In genomic region chr19:47509170-47509847, GRCh38 we compare ENCODE assay signal across 15 cellular contexts. TPM values are rescaled to one million over a fixed set of nuclear protein-coding genes. Genes with fewer than 3 reads are reported as not detected.
A peak's percentile ranks its signal among the peaks of the same experiment; 100 is the strongest.
DNase-seq lines count a peak whose midpoint lies in the region; ATAC-seq, FAIRE-seq and TF ChIP-seq lines count a peak whose summit lies in the region.
"Had no signal": no experiment of that assay in that cellular context is flagged by ENCODE, and none has a peak within 500 bp of the region (broad histone marks: within the 10 kb centered on the region; RNA-seq: fewer than 3 reads in every experiment).

No MANE protein-coding gene starts in this region.

- peaks cover 3% of the 10 kb centered on the region for H4K20me1 ChIP-seq in keratinocyte (ENCODE audit: control insufficient read depth, extremely low read depth, insufficient read depth, low read length)

- intact Hi-C loops in ascending aorta (cut with DNase I): no loop called here

- no peak for DNase-seq in LNCaP clone FGC (ENCODE audit: low read depth)
- no peak for DNase-seq in ascending aorta (ENCODE audit: low spot score in 2 of 2)
- no peak for DNase-seq in keratinocyte (ENCODE audit: low read depth, low spot score)
- DNase-seq in stimulated activated effector memory CD8-positive, alpha-beta T cell treated with anti-CD3 and anti-CD28 coated beads, Interleukin-12 subunit alpha, Interleukin-12 subunit beta, amount 100 ng/mL, for 72 hours (ENCODE audit: low spot score in 2 of 2): no peak
- no peak for DNase-seq in stimulated activated naive CD8-positive, alpha-beta T cell treated with anti-CD3 and anti-CD28 coated beads, Interleukin-15, Interleukin-2, amounts not matched to agents 100 U/mL and 50 U/mL, for 24 hours
- DNase-seq: activated CD4-positive, alpha-beta T cell treated with anti-CD3 and anti-CD28 coated beads, Interleukin-2, amount 10 ng/mL, durations not matched to agents 24 days and 14 days; KG1; lower lobe of right lung; NCI-H69; T-helper 2 cell had no signal

- H3K27ac Mint-ChIP-seq in stimulated activated effector memory CD8-positive, alpha-beta T cell treated with anti-CD3 and anti-CD28 coated beads, Interleukin-12 subunit alpha, Interleukin-12 subunit beta, amount 100 ng/mL, for 72 hours: peak overlapping the region; percentile 99
- H3K27ac Mint-ChIP-seq: activated CD4-positive, alpha-beta T cell treated with anti-CD3 and anti-CD28 coated beads, Interleukin-2, amount 10 ng/mL, durations not matched to agents 24 days and 14 days had no signal

- H3K36me3 ChIP-seq in ascending aorta: peaks cover 0 to 3% of the 10 kb centered on the region in 2 donors
- H3K36me3 ChIP-seq in keratinocyte (ENCODE audit: control insufficient read depth in 2 of 2, extremely low read depth in 1 of 2, insufficient read depth in 2 of 2, low read length in 2 of 2): peaks cover 3 to 8% of the 10 kb centered on the region in 2 experiments

- H3K27ac ChIP-seq in ascending aorta (peak overlapping the region; percentile 47 to 52), keratinocyte (ENCODE audit: control insufficient read depth, insufficient read depth, low read length) (peak overlapping the region; percentile 43)
- H3K27ac ChIP-seq: lower lobe of right lung had no signal

- no peak for FAIRE-seq in keratinocyte (lab: Jason Lieb, UNC)
- FAIRE-seq: GM18507, H1, RCC 7860 had no signal

- H3K4me3 Mint-ChIP-seq in stimulated activated effector memory CD8-positive, alpha-beta T cell treated with anti-CD3 and anti-CD28 coated beads, Interleukin-12 subunit alpha, Interleukin-12 subunit beta, amount 100 ng/mL, for 72 hours: no peak overlapping the region
- H3K4me3 Mint-ChIP-seq: activated CD4-positive, alpha-beta T cell treated with anti-CD3 and anti-CD28 coated beads, Interleukin-2, amount 10 ng/mL, durations not matched to agents 24 days and 14 days had no signal

- H3K4me1 ChIP-seq in ascending aorta: peaks cover 26 to 62% of the 10 kb centered on the region in 2 donors
- H3K4me1 ChIP-seq in keratinocyte (ENCODE audit: control insufficient read depth, extremely low read depth, insufficient read depth, low read length): peaks cover 49% of the 10 kb centered on the region

- no peaks in the 10 kb centered on the region for H3K9me3 ChIP-seq in ascending aorta
- H3K9me3 ChIP-seq in keratinocyte (ENCODE audit: control insufficient read depth, low read depth, low read length): no peaks in the 10 kb centered on the region
- H3K9me3 ChIP-seq: lower lobe of right lung had no signal

- peaks cover 61% of the 10 kb centered on the region for H3K4me1 Mint-ChIP-seq in stimulated activated effector memory CD8-positive, alpha-beta T cell treated with anti-CD3 and anti-CD28 coated beads, Interleukin-12 subunit alpha, Interleukin-12 subunit beta, amount 100 ng/mL, for 72 hours

- ATAC-seq in stimulated activated effector memory CD8-positive, alpha-beta T cell treated with anti-CD3 and anti-CD28 coated beads, Interleukin-12 subunit alpha, Interleukin-12 subunit beta, amount 100 ng/mL, for 72 hours: no peak
- no peak for ATAC-seq in stimulated activated naive CD8-positive, alpha-beta T cell treated with anti-CD3 and anti-CD28 coated beads, Interleukin-15, Interleukin-2, amounts not matched to agents 100 U/mL and 50 U/mL, for 24 hours
- no peak for ATAC-seq in HG02571 (IDR thresholded peaks at IDR 0.05; ENCODE audit: unreplicated experiment)
- ATAC-seq in HG03565 (IDR thresholded peaks at IDR 0.05; ENCODE audit: unreplicated experiment): no peak
- ATAC-seq: lower lobe of right lung had no signal

- H2AFZ ChIP-seq in keratinocyte (ENCODE audit: control insufficient read depth, low read length): no peak overlapping the region

- peaks cover 2% of the 10 kb centered on the region for H3K9me1 ChIP-seq in keratinocyte (ENCODE audit: control insufficient read depth, extremely low read depth, insufficient read depth, low read length)

- H3K27me3 ChIP-seq in ascending aorta (no peaks in the 10 kb centered on the region), keratinocyte (ENCODE audit: control insufficient read depth, extremely low read depth, insufficient read depth, low read length) (no peaks in the 10 kb centered on the region)

- H3K79me2 ChIP-seq in keratinocyte (ENCODE audit: control insufficient read depth, insufficient read depth, low read length): peaks cover 84% of the 10 kb centered on the region

- peak overlapping the region; percentile 50 for H3K4me2 ChIP-seq in keratinocyte (ENCODE audit: control insufficient read depth, extremely low read depth, insufficient read depth, low read depth, low read length)

- dilution Hi-C loops in keratinocyte (cut with MboI; ENCODE audit: extremely low pct_ligation_motif_present, low sequenced_read_pairs): no loop called here

- H3K4me3 ChIP-seq in LNCaP clone FGC (ENCODE audit: low read depth, low read length): peak overlapping the region; percentile 37
- H3K4me3 ChIP-seq in ascending aorta: peak overlapping the region in 1 of 2 donors; percentile 14
- H3K4me3 ChIP-seq in keratinocyte (ENCODE audit: control insufficient read depth in 2 of 3, extremely low read depth in 1 of 3, insufficient read depth in 2 of 3, low read depth in 1 of 3, low read length in 3 of 3): peak overlapping the region in 2 of 3 experiments; percentile 4 to 28
- H3K4me3 ChIP-seq: lower lobe of right lung had no signal

- no peaks in the 10 kb centered on the region for H3K9me3 Mint-ChIP-seq in stimulated activated effector memory CD8-positive, alpha-beta T cell treated with anti-CD3 and anti-CD28 coated beads, Interleukin-12 subunit alpha, Interleukin-12 subunit beta, amount 100 ng/mL, for 72 hours
- H3K9me3 Mint-ChIP-seq: activated CD4-positive, alpha-beta T cell treated with anti-CD3 and anti-CD28 coated beads, Interleukin-2, amount 10 ng/mL, durations not matched to agents 24 days and 14 days had no signal

- TF ChIP-seq CTCF in LNCaP clone FGC (IDR thresholded peaks at IDR 0.05; ENCODE audit: control insufficient read depth, extremely low read depth, insufficient read depth) (no peak), ascending aorta (IDR thresholded peaks at IDR 0.05) (no peak), keratinocyte (optimal IDR thresholded peaks at IDR 0.05 in 1 of 3, IDR thresholded peaks at IDR 0.05 in 1 of 3, conservative IDR thresholded peaks at IDR 0.05 in 1 of 3; ENCODE audit: extremely low read depth in 1 of 3, insufficient read depth in 2 of 3, low read length in 3 of 3) (no peak)

- H3K9ac ChIP-seq in keratinocyte (ENCODE audit: control insufficient read depth, extremely low read depth, insufficient read depth, low read length): peak overlapping the region; percentile 40

- H3K36me3 Mint-ChIP-seq in stimulated activated effector memory CD8-positive, alpha-beta T cell treated with anti-CD3 and anti-CD28 coated beads, Interleukin-12 subunit alpha, Interleukin-12 subunit beta, amount 100 ng/mL, for 72 hours: peaks cover 28% of the 10 kb centered on the region

RNA-seq across cellular contexts. Expression of gene NAPA, which starts 5.6 kb away (rescaled TPM):
- 102 TPM for total RNA-seq in ascending aorta
- 89.0 to 109 TPM (median 99.8 TPM) in 3 replicates for polyA plus RNA-seq in keratinocyte
- 46.1 TPM for polyA plus RNA-seq in keratinocyte (2011; ENCODE audit: low read depth)
- polyA plus RNA-seq in keratinocyte (2011; cell fraction: cytosol; rRNA removed): 92.6 and 132 TPM in 2 replicates
- polyA plus RNA-seq in keratinocyte (2011; cell fraction: nucleus; rRNA removed): 83.4 and 109 TPM in 2 replicates
- polyA plus RNA-seq in keratinocyte (2012; ENCODE audit: low replicate concordance): 80.8 and 130 TPM in 2 replicates
- polyA minus RNA-seq in keratinocyte: 118 to 256 TPM (median 164 TPM) in 3 replicates
- polyA minus RNA-seq in keratinocyte (2011; cell fraction: cytosol; rRNA and poly(A)+ RNA removed): 175 TPM
- polyA minus RNA-seq in keratinocyte (2011; cell fraction: nucleus; rRNA and poly(A)+ RNA removed): 56.7 and 65.0 TPM in 2 replicates

RNA-seq across cellular contexts. Expression of gene KPTN, which starts 25.3 kb away (rescaled TPM):
- total RNA-seq in ascending aorta: 26.0 TPM
- 7.0 to 10.2 TPM (median 7.3 TPM) in 3 replicates for polyA plus RNA-seq in keratinocyte
- 4.0 TPM for polyA plus RNA-seq in keratinocyte (2011; ENCODE audit: low read depth)
- polyA plus RNA-seq in keratinocyte (2011; cell fraction: cytosol; rRNA removed): 4.4 and 5.9 TPM in 2 replicates
- polyA plus RNA-seq in keratinocyte (2011; cell fraction: nucleus; rRNA removed): 19.2 and 21.7 TPM in 2 replicates
- 7.0 and 8.9 TPM in 2 replicates for polyA plus RNA-seq in keratinocyte (2012; ENCODE audit: low replicate concordance)
- 5.8 to 11.3 TPM (median 6.8 TPM) in 3 replicates for polyA minus RNA-seq in keratinocyte
- 6.7 TPM for polyA minus RNA-seq in keratinocyte (2011; cell fraction: cytosol; rRNA and poly(A)+ RNA removed)
- polyA minus RNA-seq in keratinocyte (2011; cell fraction: nucleus; rRNA and poly(A)+ RNA removed): 4.5 and 5.8 TPM in 2 replicates

RNA-seq across cellular contexts. Expression of gene SLC8A2, which starts 37.6 kb away (rescaled TPM):
- not detected for total RNA-seq in ascending aorta
- polyA plus RNA-seq in keratinocyte: 0.03 to 0.17 TPM (median 0.04 TPM) in 3 replicates
- 0.44 TPM for polyA plus RNA-seq in keratinocyte (2011; ENCODE audit: low read depth)
- 0.06 and 0.15 TPM in 2 replicates for polyA plus RNA-seq in keratinocyte (2011; cell fraction: cytosol; rRNA removed)
- 0.41 and 0.45 TPM in 2 replicates for polyA plus RNA-seq in keratinocyte (2011; cell fraction: nucleus; rRNA removed)
- polyA plus RNA-seq in keratinocyte (2012; ENCODE audit: low replicate concordance): 0.14 and 0.28 TPM in 2 replicates
- polyA minus RNA-seq in keratinocyte: 0.07 to 1.3 TPM in 2 of 3 replicates, not detected in the other
- 0.58 TPM for polyA minus RNA-seq in keratinocyte (2011; cell fraction: cytosol; rRNA and poly(A)+ RNA removed)
- 0.21 TPM in 1 of 2 replicates, not detected in the other for polyA minus RNA-seq in keratinocyte (2011; cell fraction: nucleus; rRNA and poly(A)+ RNA removed)
- total RNA-seq: activated CD4-positive, alpha-beta T cell treated with anti-CD3 and anti-CD28 coated beads, Interleukin-2, amount 10 ng/mL, durations not matched to agents 24 days and 14 days had no signal
